In the genomic region with DNA sequence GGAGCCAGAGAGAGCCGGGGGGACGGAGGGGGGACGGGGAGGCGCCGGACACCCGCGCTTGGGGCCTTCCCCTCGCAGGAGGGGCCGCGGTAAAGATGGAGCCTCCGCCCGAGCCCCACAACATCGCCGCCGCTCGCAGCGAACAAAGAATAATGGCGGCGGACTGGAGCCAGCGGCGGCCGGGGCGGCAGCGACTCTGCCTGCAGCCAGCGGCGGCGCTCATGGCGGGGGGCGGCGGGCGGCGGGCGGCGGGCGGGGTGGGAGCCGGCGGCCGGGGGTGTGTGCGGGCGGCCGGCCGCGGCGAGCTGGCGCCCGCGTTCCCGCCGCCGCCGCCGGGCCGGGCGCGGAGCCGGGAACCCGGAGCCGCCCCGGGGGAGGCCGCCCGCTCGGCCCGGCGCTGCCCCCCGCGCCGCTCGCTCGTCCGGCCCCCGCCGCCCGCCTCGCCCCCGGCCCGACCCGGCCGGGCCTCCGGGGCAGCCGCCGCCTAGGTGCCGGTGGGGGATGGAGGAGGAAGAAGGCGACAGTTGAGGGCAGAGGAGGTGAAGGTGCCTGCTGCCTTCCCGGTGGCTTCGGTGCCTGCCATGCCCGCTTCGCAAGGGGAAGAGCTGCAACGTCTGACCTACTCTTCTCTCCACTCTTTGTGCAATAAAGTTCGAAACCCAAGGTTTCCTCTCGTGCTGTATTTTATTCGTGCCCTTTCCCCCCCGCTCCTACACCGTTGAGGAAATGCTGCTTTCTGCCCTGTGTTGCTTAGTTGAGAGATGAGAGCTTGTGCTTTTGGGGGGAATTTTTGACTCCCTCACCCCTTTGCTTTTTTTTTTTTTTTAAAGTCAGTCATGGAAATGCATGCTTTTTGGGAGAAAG, we compare ENCODE assay signal across 8 cellular contexts. TPM values are rescaled to one million over a fixed set of nuclear protein-coding genes. Genes with fewer than 3 reads are reported as not detected.
DNase-seq lines count a peak whose midpoint lies in the region; TF ChIP-seq lines count a peak whose summit lies in the region.

No MANE protein-coding gene starts in this region.

- peak overlapping the region; percentile 89 for H3K27ac ChIP-seq in cingulate gyrus (ENCODE audit: low read depth, low read length)

- intact Hi-C loops in lower leg skin (cut with DNase I; ENCODE audit: low total_unique reads) = no loop called here

- DNase-seq in DMS53 (lab: John Stamatoyannopoulos, UW) (peak; percentile 66), H4 (ENCODE audit: low spot score) (peak; percentile 17), NCI-H146 treated with DMSO at 0.1 percent for 48 hours (lab: John Stamatoyannopoulos, UW; ENCODE audit: unreplicated experiment) (peak; percentile 2), lower leg skin (ENCODE audit: low spot score in 2 of 2) (peak in 1 of 2 donors; percentile 90), OCI-M2 (lab: John Stamatoyannopoulos, UW; ENCODE audit: unreplicated experiment) (no peak)
- DNase-seq in activated CD4-positive, alpha-beta T cell treated with anti-CD3 and anti-CD28 coated beads for 1 hour = peak; percentile 42
- DNase-seq in stimulated activated CD8-positive, alpha-beta memory T cell treated with anti-CD3 and anti-CD28 coated beads, Interleukin-12 subunit alpha, Interleukin-12 subunit beta, amount 100 ng/mL, for 1 hour (ENCODE audit: low read depth) = peak; percentile 16

- whole genome bisulfite sequencing in lower leg skin, 2 donors = 0 to 1% methylated on average over 29 to 33 of the region's 93 CpGs

- no peak for TF ChIP-seq CTCF in lower leg skin (IDR thresholded peaks at IDR 0.05)

- TF ChIP-seq POLR2A in lower leg skin (IDR thresholded peaks at IDR 0.05) = no peak

- H3K4me3 ChIP-seq in lower leg skin (ENCODE audit: low read depth, poor library complexity, severe bottlenecking) = peak overlapping the region; percentile 57

RNA-seq across cellular contexts. Expression of a gene that starts 0.6 kb away (rescaled TPM):
- 11.2 and 37.9 TPM in 2 replicates for total RNA-seq in H4 (2014; rRNA removed; shearing (Covaris generic))
- 10 to 100 TPM; 31.9 to 73.0 (median 46.9) TPM for total RNA-seq in lower leg skin
